In the genomic region with DNA sequence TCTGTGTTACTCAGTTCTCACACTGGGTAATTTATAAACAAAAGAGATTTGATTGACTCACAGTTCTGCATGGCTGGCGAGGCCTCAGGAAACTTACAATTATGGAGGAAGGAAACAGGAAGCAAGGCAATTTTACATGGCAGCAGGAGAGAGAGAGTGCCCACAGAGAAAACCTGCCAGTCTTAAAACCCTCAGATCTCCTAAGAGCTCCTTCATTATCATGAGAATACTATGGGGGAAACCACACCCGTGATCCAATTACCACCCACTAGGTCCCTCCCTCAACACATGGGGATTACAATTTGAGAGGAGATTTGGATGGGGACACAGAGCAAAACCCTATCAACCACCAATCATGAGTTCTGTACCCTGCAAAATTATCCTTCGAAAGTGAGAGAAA, we compare ENCODE assay signal across 19 cellular contexts.
DNase-seq lines count a peak whose midpoint lies in the region; ATAC-seq and TF ChIP-seq lines count a peak whose summit lies in the region.
"Had no signal": no experiment of that assay in that cellular context is flagged by ENCODE, and none has a peak within 500 bp of the region (broad histone marks: within the 10 kb centered on the region; RNA-seq: fewer than 3 reads in every experiment).

No MANE protein-coding gene starts in this region.

- H3K27me3 Mint-ChIP-seq in WTC11 (ENCODE audit: low read depth), result no peaks in the 10 kb centered on the region
- H3K27me3 Mint-ChIP-seq: CD4-positive, alpha-beta T cell; CD8-positive, alpha-beta memory T cell had no signal

- DNase-seq in NCI-H82 (lab: John Stamatoyannopoulos, UW) (peak; percentile 9), NCI-H82 treated with DMSO at 0.1 percent for 48 hours (lab: John Stamatoyannopoulos, UW; ENCODE audit: unreplicated experiment) (no peak), KBM-7 (peak; percentile 14), WTC11 (ENCODE audit: low spot score) (no peak), kidney tubule cell (ENCODE audit: low spot score) (peak; percentile 4), posterior cingulate gyrus (no peak)
- DNase-seq in stimulated activated CD4-positive, alpha-beta T cell treated with anti-CD3 and anti-CD28 coated beads, Interleukin-15, amount 100 ng/mL, for 24 hours, result no peak
- DNase-seq: 8988T; CD4-positive, alpha-beta T cell; CD8-positive, alpha-beta memory T cell; DMS 273 treated with DMSO at 0.1 percent for 48 hours; DMS79; EL; GF-D8; GOT3; HFFc6 had no signal

- in situ Hi-C loops in KBM-7 (cut with MboI; ENCODE audit: low pct_unique_long_range_greater_than_20kb, low sequenced_read_pairs), result no loop called here

- intact Hi-C loops in posterior cingulate gyrus (cut with DNase I), result no loop called here

- H3K27ac Mint-ChIP-seq in WTC11, result peak overlapping the region; percentile 54; the same call in 1 of the 2 replicates
- H3K27ac Mint-ChIP-seq: CD14-positive monocyte; CD4-positive, alpha-beta T cell; HFFc6 had no signal

- TF ChIP-seq CTCF in WTC11 (IDR thresholded peaks at IDR 0.05), result no peak

- H3K4me3 Mint-ChIP-seq in WTC11, result no peak overlapping the region
- H3K4me3 Mint-ChIP-seq: CD14-positive monocyte; CD4-positive, alpha-beta T cell; CD8-positive, alpha-beta memory T cell; HFFc6 had no signal

- POLR2A ChIA-PET in WTC11 (lab: Charles Lee), result no interaction called here

- peaks cover 40% of the 10 kb centered on the region for H3K9me3 Mint-ChIP-seq in WTC11

- H3K4me1 Mint-ChIP-seq in WTC11, result peaks cover 15% of the 10 kb centered on the region
- H3K4me1 Mint-ChIP-seq: CD14-positive monocyte; CD8-positive, alpha-beta memory T cell had no signal

- CTCF ChIA-PET in WTC11 (lab: Charles Lee), result no interaction called here

- H3K36me3 Mint-ChIP-seq in WTC11, result peaks cover 35% of the 10 kb centered on the region
- H3K36me3 Mint-ChIP-seq: CD14-positive monocyte had no signal

- ATAC-seq in WTC11, result peak; percentile 85
- no peak for ATAC-seq in HG02763 (IDR thresholded peaks at IDR 0.05; ENCODE audit: unreplicated experiment)
- ATAC-seq: A549 had no signal

TF ChIP-seq in WTC11, 78 proteins besides CTCF, POLR2A, EP300 and RAD21 (continues in another document):
- TF ChIP-seq AR (CRISPR knock-in tag; IDR thresholded peaks at IDR 0.05) (no peak), USF1 (CRISPR knock-in tag; IDR thresholded peaks at IDR 0.05) (no peak), GRHL2 (CRISPR knock-in tag; IDR thresholded peaks at IDR 0.05; ENCODE audit: insufficient replicate concordance, severe bottlenecking) (no peak), ZNF138 (CRISPR knock-in tag; conservative IDR thresholded peaks at IDR 0.05) (no peak), ATF2 (CRISPR knock-in tag; IDR thresholded peaks at IDR 0.05; ENCODE audit: borderline replicate concordance, low read depth) (no peak), ZNF121 (CRISPR knock-in tag; IDR thresholded peaks at IDR 0.05) (no peak), TEAD1 (CRISPR knock-in tag; IDR thresholded peaks at IDR 0.05) (no peak), ZNF232 (CRISPR knock-in tag; IDR thresholded peaks at IDR 0.05) (no peak), ZNF671 (CRISPR knock-in tag; IDR thresholded peaks at IDR 0.05) (no peak), TCF7 (CRISPR knock-in tag; IDR thresholded peaks at IDR 0.05; ENCODE audit: low read depth) (no peak), HMGXB4 (CRISPR knock-in tag; IDR thresholded peaks at IDR 0.05) (no peak), FOXJ3 (CRISPR knock-in tag; IDR thresholded peaks at IDR 0.05; ENCODE audit: borderline replicate concordance) (no peak), ELF4 (CRISPR knock-in tag; IDR thresholded peaks at IDR 0.05; ENCODE audit: low read depth) (no peak), E2F4 (CRISPR knock-in tag; IDR thresholded peaks at IDR 0.05; ENCODE audit: borderline replicate concordance, low read depth) (no peak)
- TF ChIP-seq, protein P1, sequence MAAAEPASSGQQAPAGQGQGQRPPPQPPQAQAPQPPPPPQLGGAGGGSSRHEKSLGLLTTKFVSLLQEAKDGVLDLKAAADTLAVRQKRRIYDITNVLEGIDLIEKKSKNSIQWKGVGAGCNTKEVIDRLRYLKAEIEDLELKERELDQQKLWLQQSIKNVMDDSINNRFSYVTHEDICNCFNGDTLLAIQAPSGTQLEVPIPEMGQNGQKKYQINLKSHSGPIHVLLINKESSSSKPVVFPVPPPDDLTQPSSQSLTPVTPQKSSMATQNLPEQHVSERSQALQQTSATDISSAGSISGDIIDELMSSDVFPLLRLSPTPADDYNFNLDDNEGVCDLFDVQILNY (CRISPR knock-in tag; IDR thresholded peaks at IDR 0.05), result no peak
- TF ChIP-seq, protein P2, sequence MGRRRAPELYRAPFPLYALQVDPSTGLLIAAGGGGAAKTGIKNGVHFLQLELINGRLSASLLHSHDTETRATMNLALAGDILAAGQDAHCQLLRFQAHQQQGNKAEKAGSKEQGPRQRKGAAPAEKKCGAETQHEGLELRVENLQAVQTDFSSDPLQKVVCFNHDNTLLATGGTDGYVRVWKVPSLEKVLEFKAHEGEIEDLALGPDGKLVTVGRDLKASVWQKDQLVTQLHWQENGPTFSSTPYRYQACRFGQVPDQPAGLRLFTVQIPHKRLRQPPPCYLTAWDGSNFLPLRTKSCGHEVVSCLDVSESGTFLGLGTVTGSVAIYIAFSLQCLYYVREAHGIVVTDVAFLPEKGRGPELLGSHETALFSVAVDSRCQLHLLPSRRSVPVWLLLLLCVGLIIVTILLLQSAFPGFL (CRISPR knock-in tag; IDR thresholded peaks at IDR 0.05; ENCODE audit: borderline replicate concordance), result no peak

Comparison
In these comparisons a context has a peak if more than half of its experiments do, and no peak if none do; other contexts are left out.
1. DNase-seq: peak in NCI-H82 (single experiment), KBM-7 (single experiment) and kidney tubule cell (single experiment); none in NCI-H82 treated with DMSO at 0.1 percent for 48 hours (single experiment), WTC11 (single experiment), posterior cingulate gyrus (0 of 10) and stimulated activated CD4-positive, alpha-beta T cell treated with anti-CD3 and anti-CD28 coated beads, Interleukin-15, amount 100 ng/mL, for 24 hours (single experiment).